In the genomic region with DNA sequence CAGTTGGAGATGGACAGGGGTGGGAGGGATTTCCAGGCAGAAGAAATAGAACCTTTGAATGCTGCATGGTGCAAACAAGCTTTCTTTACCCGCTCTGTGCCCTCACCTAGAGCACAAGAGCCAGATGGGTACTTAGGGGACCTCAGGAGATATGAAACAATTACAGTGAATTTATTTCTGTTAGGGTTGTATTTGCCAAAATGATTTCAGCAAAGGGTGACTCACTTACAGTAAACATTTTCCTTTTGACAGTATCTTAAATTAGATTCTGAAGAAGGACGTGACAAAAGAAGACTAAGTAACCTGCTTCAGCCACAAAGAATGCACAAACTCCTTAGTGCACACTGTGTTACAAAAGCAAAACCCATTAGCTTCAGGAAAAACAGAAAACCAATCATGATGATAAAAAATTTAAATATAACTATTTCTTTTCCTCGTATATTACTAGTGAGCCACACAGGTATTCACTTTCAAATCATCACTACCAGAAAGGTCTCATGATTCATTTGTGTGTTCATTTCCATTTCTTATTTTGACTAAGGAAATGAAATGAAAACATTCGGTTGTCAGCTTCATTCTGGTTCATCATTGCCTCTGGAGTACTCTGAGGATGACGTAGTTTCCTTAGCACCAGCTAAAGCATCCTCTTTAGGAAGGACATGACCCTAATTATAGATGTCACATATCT, we compare ENCODE assay signal across 1 cellular context.
TF ChIP-seq lines count a peak whose summit lies in the region.

No MANE protein-coding gene starts in this region.

TF ChIP-seq in GM12878, 131 proteins besides CTCF, POLR2A, EP300 and RAD21 (continued from another document):
- no peak for TF ChIP-seq HSF1 (IDR thresholded peaks at IDR 0.05; ENCODE audit: low read depth, low read length)
- TF ChIP-seq NFIC (IDR thresholded peaks at IDR 0.05; ENCODE audit: low read depth, low read length): peak; percentile 84; the same call in 1 of the 2 replicates
- TF ChIP-seq TARDBP (IDR thresholded peaks at IDR 0.05; ENCODE audit: borderline replicate concordance): no peak
- 0 out of 2 replicates have a peak, but pooled peaks have one; percentile 18 for TF ChIP-seq IKZF1 (conservative IDR thresholded peaks at IDR 0.05)
- TF ChIP-seq POLR2AphosphoS2 (IDR thresholded peaks at IDR 0.05; ENCODE audit: low read depth, low read length): no peak
- TF ChIP-seq SMARCA5 (IDR thresholded peaks at IDR 0.05): no peak
TF ChIP-seq in GM12878: peak in this region for 12.
